In the genomic region with DNA sequence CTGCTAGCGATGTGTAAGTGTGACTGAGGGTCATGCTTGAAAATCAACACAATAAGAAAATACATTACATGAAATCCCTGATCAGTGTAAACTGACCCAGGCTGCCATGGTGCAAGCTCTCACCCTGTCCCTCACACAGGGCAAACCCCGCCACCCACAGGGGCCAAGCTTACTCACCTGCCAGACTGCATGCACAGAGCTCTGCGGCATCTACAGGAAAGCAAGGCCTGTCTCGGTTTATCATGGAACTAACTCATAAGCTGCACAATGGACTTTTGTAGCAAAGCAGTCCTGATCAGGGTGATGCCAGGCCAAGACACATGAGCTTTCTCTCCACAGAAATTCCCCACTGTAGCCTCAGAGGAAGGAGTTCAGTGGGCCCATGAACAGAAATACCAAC, we compare ENCODE assay signal across 2 cellular contexts.
TF ChIP-seq lines count a peak whose summit lies in the region.

No MANE protein-coding gene starts in this region.

TF ChIP-seq in GM23338, 12 proteins besides CTCF, POLR2A, EP300 and RAD21:
- TF ChIP-seq, protein P1, sequence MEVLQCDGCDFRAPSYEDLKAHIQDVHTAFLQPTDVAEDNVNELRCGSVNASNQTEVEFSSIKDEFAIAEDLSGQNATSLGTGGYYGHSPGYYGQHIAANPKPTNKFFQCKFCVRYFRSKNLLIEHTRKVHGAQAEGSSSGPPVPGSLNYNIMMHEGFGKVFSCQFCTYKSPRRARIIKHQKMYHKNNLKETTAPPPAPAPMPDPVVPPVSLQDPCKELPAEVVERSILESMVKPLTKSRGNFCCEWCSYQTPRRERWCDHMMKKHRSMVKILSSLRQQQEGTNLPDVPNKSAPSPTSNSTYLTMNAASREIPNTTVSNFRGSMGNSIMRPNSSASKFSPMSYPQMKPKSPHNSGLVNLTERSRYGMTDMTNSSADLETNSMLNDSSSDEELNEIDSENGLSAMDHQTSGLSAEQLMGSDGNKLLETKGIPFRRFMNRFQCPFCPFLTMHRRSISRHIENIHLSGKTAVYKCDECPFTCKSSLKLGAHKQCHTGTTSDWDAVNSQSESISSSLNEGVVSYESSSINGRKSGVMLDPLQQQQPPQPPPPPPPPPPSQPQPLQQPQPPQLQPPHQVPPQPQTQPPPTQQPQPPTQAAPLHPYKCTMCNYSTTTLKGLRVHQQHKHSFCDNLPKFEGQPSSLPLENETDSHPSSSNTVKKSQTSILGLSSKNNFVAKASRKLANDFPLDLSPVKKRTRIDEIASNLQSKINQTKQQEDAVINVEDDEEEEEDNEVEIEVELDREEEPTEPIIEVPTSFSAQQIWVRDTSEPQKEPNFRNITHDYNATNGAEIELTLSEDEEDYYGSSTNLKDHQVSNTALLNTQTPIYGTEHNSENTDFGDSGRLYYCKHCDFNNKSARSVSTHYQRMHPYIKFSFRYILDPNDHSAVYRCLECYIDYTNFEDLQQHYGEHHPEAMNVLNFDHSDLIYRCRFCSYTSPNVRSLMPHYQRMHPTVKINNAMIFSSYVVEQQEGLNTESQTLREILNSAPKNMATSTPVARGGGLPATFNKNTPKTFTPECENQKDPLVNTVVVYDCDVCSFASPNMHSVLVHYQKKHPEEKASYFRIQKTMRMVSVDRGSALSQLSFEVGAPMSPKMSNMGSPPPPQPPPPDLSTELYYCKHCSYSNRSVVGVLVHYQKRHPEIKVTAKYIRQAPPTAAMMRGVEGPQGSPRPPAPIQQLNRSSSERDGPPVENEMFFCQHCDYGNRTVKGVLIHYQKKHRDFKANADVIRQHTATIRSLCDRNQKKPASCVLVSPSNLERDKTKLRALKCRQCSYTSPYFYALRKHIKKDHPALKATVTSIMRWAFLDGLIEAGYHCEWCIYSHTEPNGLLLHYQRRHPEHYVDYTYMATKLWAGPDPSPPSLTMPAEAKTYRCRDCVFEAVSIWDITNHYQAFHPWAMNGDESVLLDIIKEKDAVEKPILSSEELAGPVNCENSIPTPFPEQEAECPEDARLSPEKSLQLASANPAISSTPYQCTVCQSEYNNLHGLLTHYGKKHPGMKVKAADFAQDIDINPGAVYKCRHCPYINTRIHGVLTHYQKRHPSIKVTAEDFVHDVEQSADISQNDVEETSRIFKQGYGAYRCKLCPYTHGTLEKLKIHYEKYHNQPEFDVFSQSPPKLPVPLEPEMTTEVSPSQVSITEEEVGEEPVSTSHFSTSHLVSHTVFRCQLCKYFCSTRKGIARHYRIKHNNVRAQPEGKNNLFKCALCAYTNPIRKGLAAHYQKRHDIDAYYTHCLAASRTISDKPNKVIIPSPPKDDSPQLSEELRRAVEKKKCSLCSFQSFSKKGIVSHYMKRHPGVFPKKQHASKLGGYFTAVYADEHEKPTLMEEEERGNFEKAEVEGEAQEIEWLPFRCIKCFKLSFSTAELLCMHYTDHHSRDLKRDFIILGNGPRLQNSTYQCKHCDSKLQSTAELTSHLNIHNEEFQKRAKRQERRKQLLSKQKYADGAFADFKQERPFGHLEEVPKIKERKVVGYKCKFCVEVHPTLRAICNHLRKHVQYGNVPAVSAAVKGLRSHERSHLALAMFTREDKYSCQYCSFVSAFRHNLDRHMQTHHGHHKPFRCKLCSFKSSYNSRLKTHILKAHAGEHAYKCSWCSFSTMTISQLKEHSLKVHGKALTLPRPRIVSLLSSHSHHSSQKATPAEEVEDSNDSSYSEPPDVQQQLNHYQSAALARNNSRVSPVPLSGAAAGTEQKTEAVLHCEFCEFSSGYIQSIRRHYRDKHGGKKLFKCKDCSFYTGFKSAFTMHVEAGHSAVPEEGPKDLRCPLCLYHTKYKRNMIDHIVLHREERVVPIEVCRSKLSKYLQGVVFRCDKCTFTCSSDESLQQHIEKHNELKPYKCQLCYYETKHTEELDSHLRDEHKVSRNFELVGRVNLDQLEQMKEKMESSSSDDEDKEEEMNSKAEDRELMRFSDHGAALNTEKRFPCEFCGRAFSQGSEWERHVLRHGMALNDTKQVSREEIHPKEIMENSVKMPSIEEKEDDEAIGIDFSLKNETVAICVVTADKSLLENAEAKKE (CRISPR knock-in tag; IDR thresholded peaks at IDR 0.05), result no peak
- no peak for TF ChIP-seq CREB1 (CRISPR knock-in tag; IDR thresholded peaks at IDR 0.05; ENCODE audit: low read depth)
- no peak for TF ChIP-seq ZNF331 (CRISPR knock-in tag; IDR thresholded peaks at IDR 0.05; ENCODE audit: low read depth)
- TF ChIP-seq STAT1 (IDR thresholded peaks at IDR 0.05; ENCODE audit: unreplicated experiment), result no peak
- no peak for TF ChIP-seq POLR2AphosphoS5 (IDR thresholded peaks at IDR 0.05; ENCODE audit: low read depth)
- no peak for TF ChIP-seq EZH2phosphoT487 (IDR thresholded peaks at IDR 0.05; ENCODE audit: unreplicated experiment)
- TF ChIP-seq NANOG (IDR thresholded peaks at IDR 0.05; ENCODE audit: borderline replicate concordance), result no peak
- TF ChIP-seq JUNB (IDR thresholded peaks at IDR 0.05; ENCODE audit: unreplicated experiment), result no peak

TF ChIP-seq in IMR-90, 13 proteins besides CTCF, POLR2A, EP300 and RAD21:
- TF ChIP-seq RFX5 (IDR thresholded peaks at IDR 0.05; ENCODE audit: low read depth, low read length) (no peak), SMC3 (IDR thresholded peaks at IDR 0.05; ENCODE audit: low read depth, low read length) (no peak), MXI1 (IDR thresholded peaks at IDR 0.05; ENCODE audit: borderline replicate concordance, low read depth, low read length) (no peak), NFE2L2 (IDR thresholded peaks at IDR 0.05; ENCODE audit: low read depth, low read length) (no peak), CEBPB (IDR thresholded peaks at IDR 0.05; ENCODE audit: low read depth, low read length) (no peak), MAZ (IDR thresholded peaks at IDR 0.05; ENCODE audit: borderline replicate concordance, low read depth, low read length) (no peak), MAFK (IDR thresholded peaks at IDR 0.05; ENCODE audit: low read depth, low read length) (no peak), RCOR1 (IDR thresholded peaks at IDR 0.05; ENCODE audit: insufficient replicate concordance, low read length) (no peak), CHD1 (IDR thresholded peaks at IDR 0.05; ENCODE audit: low read depth, low read length) (no peak), BHLHE40 (IDR thresholded peaks at IDR 0.05; ENCODE audit: low read depth, low read length) (no peak), FOS (IDR thresholded peaks at IDR 0.05; ENCODE audit: low read depth, low read length) (no peak)
- TF ChIP-seq, protein P2, sequence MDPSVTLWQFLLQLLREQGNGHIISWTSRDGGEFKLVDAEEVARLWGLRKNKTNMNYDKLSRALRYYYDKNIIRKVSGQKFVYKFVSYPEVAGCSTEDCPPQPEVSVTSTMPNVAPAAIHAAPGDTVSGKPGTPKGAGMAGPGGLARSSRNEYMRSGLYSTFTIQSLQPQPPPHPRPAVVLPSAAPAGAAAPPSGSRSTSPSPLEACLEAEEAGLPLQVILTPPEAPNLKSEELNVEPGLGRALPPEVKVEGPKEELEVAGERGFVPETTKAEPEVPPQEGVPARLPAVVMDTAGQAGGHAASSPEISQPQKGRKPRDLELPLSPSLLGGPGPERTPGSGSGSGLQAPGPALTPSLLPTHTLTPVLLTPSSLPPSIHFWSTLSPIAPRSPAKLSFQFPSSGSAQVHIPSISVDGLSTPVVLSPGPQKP (IDR thresholded peaks at IDR 0.05; ENCODE audit: borderline replicate concordance, low read depth, low read length), result no peak
- TF ChIP-seq, protein P3, sequence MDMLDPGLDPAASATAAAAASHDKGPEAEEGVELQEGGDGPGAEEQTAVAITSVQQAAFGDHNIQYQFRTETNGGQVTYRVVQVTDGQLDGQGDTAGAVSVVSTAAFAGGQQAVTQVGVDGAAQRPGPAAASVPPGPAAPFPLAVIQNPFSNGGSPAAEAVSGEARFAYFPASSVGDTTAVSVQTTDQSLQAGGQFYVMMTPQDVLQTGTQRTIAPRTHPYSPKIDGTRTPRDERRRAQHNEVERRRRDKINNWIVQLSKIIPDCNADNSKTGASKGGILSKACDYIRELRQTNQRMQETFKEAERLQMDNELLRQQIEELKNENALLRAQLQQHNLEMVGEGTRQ (IDR thresholded peaks at IDR 0.05; ENCODE audit: low read depth, low read length), result no peak
